23 cellular contexts compared by ENCODE assay signal in genomic region chr1:93827128-93827527, GRCh38. TPM values are rescaled to one million over a fixed set of nuclear protein-coding genes. Genes with fewer than 3 reads are reported as not detected.
DNase-seq lines count a peak whose midpoint lies in the region; ATAC-seq and TF ChIP-seq lines count a peak whose summit lies in the region.
"Had no signal": no experiment of that assay in that cellular context is flagged by ENCODE, and none has a peak within 500 bp of the region (broad histone marks: within the 10 kb centered on the region; RNA-seq: fewer than 3 reads in every experiment).

No MANE protein-coding gene starts in this region.

- no peak for ATAC-seq in GM21447 (IDR thresholded peaks at IDR 0.05; ENCODE audit: unreplicated experiment)
- ATAC-seq: GM12878; natural killer cell treated with Interleukin-12 subunit alpha and Interleukin-12 subunit beta and Interleukin-15 and Interleukin-18, amount 100 ng/mL, for 72 hours; pancreas; right cardiac atrium; WTC11 had no signal

- H3K4me3 ChIP-seq in AG10803 (ENCODE audit: low read length) (no peak overlapping the region), foreskin fibroblast (ENCODE audit: low read depth in 1 of 2, low read length in 2 of 2) (no peak overlapping the region)
- H3K4me3 ChIP-seq: adrenal gland, GM12878, MG63, pancreas, SJCRH30, uterus had no signal

- TF ChIP-seq CTCF in AG10803 (conservative IDR thresholded peaks at IDR 0.05; ENCODE audit: low read length) (no peak), foreskin fibroblast (IDR thresholded peaks at IDR 0.05; ENCODE audit: low read depth, low read length) (no peak)

- peak; percentile 65 for DNase-seq in AG10803 (ENCODE audit: low read depth)
- DNase-seq in NCI-H1694 (lab: John Stamatoyannopoulos, UW): peak; percentile 95
- DNase-seq in RPMI7951 (ENCODE audit: low read depth): peak; percentile 74
- peak; percentile 55 to 82 for DNase-seq in foreskin fibroblast
- no peak for DNase-seq in NCI-H748 (lab: John Stamatoyannopoulos, UW; ENCODE audit: unreplicated experiment)
- no peak for DNase-seq in T-helper 1 cell
- DNase-seq in glomerular visceral epithelial cell (ENCODE audit: extremely low spot score): no peak
- DNase-seq: activated CD4-positive, alpha-beta T cell treated with anti-CD3 and anti-CD28 coated beads, Interleukin-2, amount 50 U/mL, for 48 hours; activated gamma-delta T cell; adrenal gland; NCI-H187 treated with DMSO at 0.1 percent for 48 hours; NCI-H510A; OCI-M1; pancreas; right cardiac atrium; T-helper 2 cell; uterus had no signal

RNA-seq across cellular contexts. Expression of gene DNTTIP2, which starts 51.9 kb away (rescaled TPM):
- 29.4 and 53.9 TPM in 2 replicates for total RNA-seq in RPMI7951 (2014; rRNA removed; shearing (Covaris generic))

Comparison
In these comparisons a context has a peak if more than half of its experiments do, and no peak if none do; other contexts are left out.
1. DNase-seq: peak in AG10803 (single experiment), NCI-H1694 (single experiment), RPMI7951 (single experiment) and foreskin fibroblast (2 of 2); none in NCI-H748 (single experiment), T-helper 1 cell (0 of 5) and glomerular visceral epithelial cell (single experiment).